In the genomic region with DNA sequence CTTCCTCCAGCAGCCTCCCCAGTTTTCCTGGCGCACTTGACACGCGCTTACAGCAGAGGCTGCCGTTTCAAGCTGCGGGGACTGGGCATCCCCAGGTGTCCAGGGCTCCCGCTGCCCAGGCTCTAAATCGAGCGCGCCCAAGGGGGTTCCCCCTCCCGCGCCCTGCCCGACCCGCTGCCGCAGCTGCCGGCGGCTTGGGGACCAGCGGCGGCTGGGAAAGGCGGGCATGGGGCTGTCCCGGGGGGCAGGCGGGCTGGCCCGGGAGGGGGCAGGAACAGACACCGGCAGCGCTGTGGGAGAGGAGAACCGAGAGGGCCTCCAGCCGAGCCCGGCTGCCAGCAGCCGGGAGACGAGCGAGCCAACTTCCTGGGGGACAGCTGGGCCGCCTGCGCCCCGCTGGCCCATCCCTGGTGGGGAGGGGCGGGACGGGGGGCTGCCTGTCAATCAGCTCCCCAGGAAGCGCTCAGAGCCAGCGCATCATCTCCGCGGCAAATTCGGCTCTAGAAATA, we compare ENCODE assay signal across 1 cellular context.
TF ChIP-seq lines count a peak whose summit lies in the region.

No MANE protein-coding gene starts in this region.

TF ChIP-seq in endothelial cell of umbilical vein, 7 proteins besides CTCF, POLR2A, EP300 and RAD21 (continued from another document):
- TF ChIP-seq EZH2 (IDR thresholded peaks at IDR 0.05; ENCODE audit: borderline replicate concordance, low read depth, low read length, severe bottlenecking), result no peak
- no peak for TF ChIP-seq JUN (IDR thresholded peaks at IDR 0.05; ENCODE audit: borderline replicate concordance, insufficient read depth, insufficient read length, low read depth)
- TF ChIP-seq FOS (IDR thresholded peaks at IDR 0.05; ENCODE audit: borderline replicate concordance, insufficient read depth, low read length), result no peak
- no peak for TF ChIP-seq MYC (IDR thresholded peaks at IDR 0.05; ENCODE audit: low read depth, low read length)
- no peak for TF ChIP-seq POLR2AphosphoS5 (IDR thresholded peaks at IDR 0.05; ENCODE audit: insufficient read depth, low read depth, low read length)
